ENCODE assay signal across 27 cellular contexts in genomic region chr17:27811961-27812360, GRCh38. TPM values are rescaled to one million over a fixed set of nuclear protein-coding genes. Genes with fewer than 3 reads are reported as not detected.
"Had no signal": no experiment of that assay in that cellular context is flagged by ENCODE, and none has a peak within 500 bp of the region (broad histone marks: within the 10 kb centered on the region; RNA-seq: fewer than 3 reads in every experiment).

No MANE protein-coding gene starts in this region.

- H3K36me3 Mint-ChIP-seq: activated naive CD8-positive, alpha-beta T cell; stimulated activated memory B cell treated with anti-CD40 and anti-IgM and Interleukin-4, amounts not matched to agents 10 μg/mL and 1 μg/mL and 100 μg/mL, for 72 hours had no signal

- H3K27ac Mint-ChIP-seq: effector memory CD8-positive, alpha-beta T cell; stimulated activated memory B cell treated with anti-CD40 and anti-IgM and Interleukin-4, amounts not matched to agents 10 μg/mL and 1 μg/mL and 100 μg/mL, for 72 hours; WTC11 had no signal

- ATAC-seq: effector memory CD8-positive, alpha-beta T cell; gastrocnemius medialis; left ventricle myocardium superior; stimulated activated memory B cell treated with anti-CD40 and anti-IgM and Interleukin-4, amounts not matched to agents 10 μg/mL and 1 μg/mL and 100 μg/mL, for 72 hours; upper lobe of right lung; WTC11 had no signal

- H3K4me1 ChIP-seq: adrenal gland, ascending aorta, testis had no signal

- H3K27me3 Mint-ChIP-seq: effector memory CD8-positive, alpha-beta T cell; stimulated activated memory B cell treated with anti-CD40 and anti-IgM and Interleukin-4, amounts not matched to agents 10 μg/mL and 1 μg/mL and 100 μg/mL, for 72 hours had no signal

- H3K9me3 ChIP-seq: adrenal gland, ascending aorta, esophagus muscularis mucosa, gastrocnemius medialis, neutrophil, ovary, right lobe of liver, SK-N-SH, testis, upper lobe of right lung had no signal

- DNase-seq: activated CD4-positive, alpha-beta T cell treated with anti-CD3 and anti-CD28 coated beads, Interleukin-2, amount 50 U/mL, for 48 hours; activated gamma-delta T cell treated with Interleukin-2 at 50 U/mL for 16 hours; central memory CD4-positive, alpha-beta T cell; effector memory CD8-positive, alpha-beta T cell; gastrocnemius medialis; hypothalamus; left ventricle myocardium superior; mammary epithelial cell; midbrain; ovary; right lobe of liver; SK-N-SH; stimulated activated CD4-positive, alpha-beta T cell treated with anti-CD3 and anti-CD28 coated beads, Interleukin-2, amount 100 ng/mL, for 24 hours; T-helper 1 cell; testis; upper lobe of right lung had no signal

- H3K36me3 ChIP-seq: adrenal gland, ascending aorta, esophagus muscularis mucosa, gastrocnemius medialis, neutrophil, ovary, right lobe of liver, upper lobe of right lung had no signal

- H3K4me3 Mint-ChIP-seq: activated naive CD8-positive, alpha-beta T cell; activated T-helper 1 cell treated with anti-CD3 and anti-CD28 coated beads, Interleukin-12 subunit alpha, Interleukin-12 subunit beta, Interleukin-2, Interleukin-4 antibody, amounts not matched to agents 30 ng/mL and 10 ng/mL and 1 ng/mL, durations not matched to agents 14 hours and 24 hours and 36 hours; effector memory CD8-positive, alpha-beta T cell; nephron; stimulated activated memory B cell treated with anti-CD40 and anti-IgM and Interleukin-4, amounts not matched to agents 10 μg/mL and 1 μg/mL and 100 μg/mL, for 72 hours; WTC11 had no signal

- H3K4me3 ChIP-seq: adrenal gland, ascending aorta, esophagus muscularis mucosa, gastrocnemius medialis, ovary, right lobe of liver, skin epidermis, testis, upper lobe of right lung had no signal

- H3K9me3 Mint-ChIP-seq: effector memory CD8-positive, alpha-beta T cell; stimulated activated memory B cell treated with anti-CD40 and anti-IgM and Interleukin-4, amounts not matched to agents 10 μg/mL and 1 μg/mL and 100 μg/mL, for 72 hours had no signal

RNA-seq across cellular contexts. Expression of gene NOS2, which starts 11.6 kb away (rescaled TPM):
- total RNA-seq: activated T-helper 1 cell treated with anti-CD3 and anti-CD28 coated beads, Interleukin-12 subunit alpha, Interleukin-12 subunit beta, Interleukin-2, Interleukin-4 antibody, amounts not matched to agents 30 ng/mL and 10 ng/mL and 1 ng/mL, durations not matched to agents 14 hours and 24 hours and 36 hours; ascending aorta; endothelial cell of umbilical vein; mammary epithelial cell had no signal
